Comparison of ENCODE assay signal across 11 cellular contexts in the genomic region with DNA sequence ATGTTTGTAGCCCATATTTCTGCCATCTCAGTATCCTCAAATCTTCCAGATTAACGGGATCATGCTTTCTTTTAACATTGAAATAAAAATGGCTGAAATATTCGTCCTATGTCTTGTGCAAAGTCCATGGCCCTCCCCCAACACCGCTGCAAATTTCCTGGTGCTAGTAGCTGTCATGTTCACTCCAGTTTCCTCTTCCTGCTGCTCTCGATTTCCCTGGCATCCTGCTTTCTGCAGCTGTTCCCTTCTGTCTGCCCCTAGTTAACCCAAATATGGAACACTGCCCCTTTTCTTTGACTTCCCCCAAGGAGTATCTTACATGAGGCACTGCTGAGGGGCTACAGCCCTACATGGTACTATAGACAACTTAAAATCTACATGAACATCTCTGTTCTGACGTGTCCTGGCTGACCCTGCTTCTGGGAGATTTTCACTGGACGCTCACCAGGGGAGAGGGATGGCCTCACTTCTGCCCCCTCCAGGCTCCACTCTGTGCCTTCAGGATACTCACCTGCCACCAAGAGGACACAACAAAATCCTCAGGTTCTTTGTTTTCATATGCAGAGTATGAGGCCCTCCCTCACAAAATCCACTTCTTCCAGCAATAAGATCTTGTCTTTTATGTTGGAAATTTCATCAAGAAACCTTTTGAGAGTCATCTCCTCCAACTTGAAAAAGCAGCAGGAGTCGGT. TPM values are rescaled to one million over a fixed set of nuclear protein-coding genes. Genes with fewer than 3 reads are reported as not detected.
DNase-seq lines count a peak whose midpoint lies in the region; ATAC-seq and TF ChIP-seq lines count a peak whose summit lies in the region.
"Had no signal": no experiment of that assay in that cellular context is flagged by ENCODE, and none has a peak within 500 bp of the region (broad histone marks: within the 10 kb centered on the region; RNA-seq: fewer than 3 reads in every experiment).

No MANE protein-coding gene starts in this region.

- H3K9me3 Mint-ChIP-seq in CD4-positive, alpha-beta memory T cell = peaks cover 0 to 2% (median 0%) of the 10 kb centered on the region in 8 donors
- H3K9me3 Mint-ChIP-seq: activated naive CD8-positive, alpha-beta T cell treated with anti-CD3 and anti-CD28 coated beads for 36 hours had no signal

- H3K9me3 ChIP-seq in cardiac muscle cell (ENCODE audit: low read depth) (no peaks in the 10 kb centered on the region), OCI-LY1 (ENCODE audit: low read length) (no peaks in the 10 kb centered on the region)
- no peaks in the 10 kb centered on the region for H3K9me3 ChIP-seq in CD4-positive, alpha-beta memory T cell (ENCODE audit: control insufficient read depth in 1 of 2, low read length in 2 of 2)

- no peaks in the 10 kb centered on the region for H3K4me1 ChIP-seq in cardiac muscle cell (ENCODE audit: low read depth)
- no peaks in the 10 kb centered on the region for H3K4me1 ChIP-seq in OCI-LY1 (ENCODE audit: insufficient read depth, low read length, severe bottlenecking)
- no peaks in the 10 kb centered on the region for H3K4me1 ChIP-seq in CD4-positive, alpha-beta memory T cell (ENCODE audit: insufficient read depth, low read length)

- ATAC-seq in Right ventricle myocardium inferior = no peak

- no peaks in the 10 kb centered on the region for H3K9me2 ChIP-seq in OCI-LY1 (ENCODE audit: low read depth, low read length)

- TF ChIP-seq CTCF in cardiac muscle cell (IDR thresholded peaks at IDR 0.05; ENCODE audit: low read depth, low read length) = peak; percentile 40
- peak; percentile 29 for TF ChIP-seq CTCF in OCI-LY1 (IDR thresholded peaks at IDR 0.05; ENCODE audit: low read length)
- peak; percentile 24 for TF ChIP-seq CTCF in fibroblast of mammary gland (conservative IDR thresholded peaks at IDR 0.05; ENCODE audit: control insufficient read depth, insufficient read depth, low read depth, low read length)
- TF ChIP-seq CTCF in retinal pigment epithelial cell (conservative IDR thresholded peaks at IDR 0.05; ENCODE audit: low read depth, low read length) = peak; percentile 41

- peaks cover under 1 to 2% of the 10 kb centered on the region in 2 donors for H3K27me3 Mint-ChIP-seq in CD4-positive, alpha-beta memory T cell
- H3K27me3 Mint-ChIP-seq: activated naive CD8-positive, alpha-beta T cell treated with anti-CD3 and anti-CD28 coated beads for 36 hours had no signal

- no peak overlapping the region for H3K9ac ChIP-seq in OCI-LY1 (ENCODE audit: low read length)

- H3K36me3 Mint-ChIP-seq in CD4-positive, alpha-beta memory T cell = no peaks in the 10 kb centered on the region

- H3K4me1 Mint-ChIP-seq in CD4-positive, alpha-beta memory T cell = no peaks in the 10 kb centered on the region
- H3K4me1 Mint-ChIP-seq: activated naive CD8-positive, alpha-beta T cell treated with anti-CD3 and anti-CD28 coated beads for 36 hours; mesothelial cell of epicardium had no signal

- no peaks in the 10 kb centered on the region for H4K20me1 ChIP-seq in OCI-LY1 (ENCODE audit: insufficient read depth, low read length)

- H3K27me3 ChIP-seq in cardiac muscle cell (no peaks in the 10 kb centered on the region), OCI-LY1 (ENCODE audit: insufficient read depth, low read length) (no peaks in the 10 kb centered on the region)
- no peaks in the 10 kb centered on the region for H3K27me3 ChIP-seq in CD4-positive, alpha-beta memory T cell (ENCODE audit: insufficient read depth, low read length)

- no peaks in the 10 kb centered on the region for H3F3A ChIP-seq in OCI-LY1 (ENCODE audit: insufficient read depth, low read length)

- POLR2A ChIA-PET in CD4-positive, alpha-beta memory T cell (lab: Charles Lee; ENCODE audit: partially characterized antibody) = no interaction called here

- no peaks in the 10 kb centered on the region for H3K79me2 ChIP-seq in OCI-LY1 (ENCODE audit: insufficient read depth, low read length)

- CTCF ChIA-PET in CD4-positive, alpha-beta memory T cell (lab: Charles Lee; ENCODE audit: partially characterized antibody) = no interaction called here

- H3K4me3 Mint-ChIP-seq in CD4-positive, alpha-beta memory T cell = no peak overlapping the region
- H3K4me3 Mint-ChIP-seq: activated naive CD8-positive, alpha-beta T cell treated with anti-CD3 and anti-CD28 coated beads for 36 hours; mesothelial cell of epicardium had no signal

- H3K4me3 ChIP-seq in cardiac muscle cell (no peak overlapping the region), OCI-LY1 (ENCODE audit: low read depth, low read length, poor library complexity, severe bottlenecking) (no peak overlapping the region), fibroblast of mammary gland (ENCODE audit: control insufficient read depth, low read depth, low read length) (no peak overlapping the region), retinal pigment epithelial cell (ENCODE audit: low read length) (no peak overlapping the region)
- no peak overlapping the region for H3K4me3 ChIP-seq in CD4-positive, alpha-beta memory T cell (ENCODE audit: low read length in 2 of 2)

- intact Hi-C loops in Right ventricle myocardium inferior (cut with DNase I) = no loop called here
- intact Hi-C loops in CD4-positive, alpha-beta memory T cell (cut with micrococcal nuclease) = no loop called here

- DNase-seq in cardiac muscle cell (ENCODE audit: low read depth in 1 of 2, low spot score in 1 of 2) = peak; percentile 22 to 36
- no peak for DNase-seq in Right ventricle myocardium inferior (ENCODE audit: missing footprints)
- no peak for DNase-seq in fibroblast of mammary gland (ENCODE audit: low read depth)
- no peak for DNase-seq in retinal pigment epithelial cell (ENCODE audit: low read depth)
- DNase-seq in NCI-H774 (lab: John Stamatoyannopoulos, UW) = no peak
- DNase-seq in CD4-positive, alpha-beta memory T cell = no peak
- no peak for DNase-seq in midbrain (lab: John Stamatoyannopoulos, UW)
- DNase-seq: activated CD4-positive, alpha-beta T cell treated with anti-CD3 and anti-CD28 coated beads for 4 hours; activated naive CD8-positive, alpha-beta T cell treated with anti-CD3 and anti-CD28 coated beads for 36 hours had no signal

- no peak overlapping the region for H2AFZ ChIP-seq in OCI-LY1 (ENCODE audit: low read length)

- no peak overlapping the region for H3K4me2 ChIP-seq in OCI-LY1 (ENCODE audit: low read length)

- H3K27ac ChIP-seq in cardiac muscle cell (no peak overlapping the region), OCI-LY1 (ENCODE audit: low read depth, low read length, poor library complexity, severe bottlenecking) (no peak overlapping the region)
- H3K27ac ChIP-seq in CD4-positive, alpha-beta memory T cell (ENCODE audit: low read depth, low read length) = no peak overlapping the region

- no peak overlapping the region for H3K27ac Mint-ChIP-seq in CD4-positive, alpha-beta memory T cell
- H3K27ac Mint-ChIP-seq: activated naive CD8-positive, alpha-beta T cell treated with anti-CD3 and anti-CD28 coated beads for 36 hours; mesothelial cell of epicardium had no signal

- H3K36me3 ChIP-seq in cardiac muscle cell (no peaks in the 10 kb centered on the region), OCI-LY1 (ENCODE audit: insufficient read depth, low read length) (no peaks in the 10 kb centered on the region)
- H3K36me3 ChIP-seq in CD4-positive, alpha-beta memory T cell (ENCODE audit: insufficient read depth, low read length) = no peaks in the 10 kb centered on the region

RNA-seq across cellular contexts. Expression of a gene that starts 29.4 kb away (rescaled TPM):
- total RNA-seq in cardiac muscle cell (0.18 and 0.21 TPM in 2 replicates), Right ventricle myocardium inferior (1.3 TPM)
- polyA plus RNA-seq in cardiac muscle cell = 1.4 TPM in 1 of 2 replicates, not detected in the other
- total RNA-seq in CD4-positive, alpha-beta memory T cell = under 1 TPM in 1 of 2 experiments, not detected in 1; 0.64 TPM
- polyA plus RNA-seq in CD4-positive, alpha-beta memory T cell = not detected
- total RNA-seq: activated naive CD8-positive, alpha-beta T cell treated with anti-CD3 and anti-CD28 coated beads for 36 hours had no signal

Comparison
In these comparisons a context has a peak if more than half of its experiments do, and no peak if none do; other contexts are left out.
1. DNase-seq: peak in cardiac muscle cell (2 of 2); none in Right ventricle myocardium inferior (single experiment), fibroblast of mammary gland (single experiment), retinal pigment epithelial cell (single experiment), NCI-H774 (single experiment), CD4-positive, alpha-beta memory T cell (0 of 5) and midbrain (single experiment).
2. Peak in every context shown above with its lines, with median percentiles within 50 percentile points of each other: CTCF ChIP-seq.